18 cellular contexts compared by ENCODE assay signal in genomic region chr11:122093731-122094130, GRCh38. TPM values are rescaled to one million over a fixed set of nuclear protein-coding genes. Genes with fewer than 3 reads are reported as not detected.
A peak's percentile ranks its signal among the peaks of the same experiment; 100 is the strongest.
DNase-seq lines count a peak whose midpoint lies in the region; FAIRE-seq and TF ChIP-seq lines count a peak whose summit lies in the region.
"Had no signal": no experiment of that assay in that cellular context is flagged by ENCODE, and none has a peak within 500 bp of the region (broad histone marks: within the 10 kb centered on the region; RNA-seq: fewer than 3 reads in every experiment).

No MANE protein-coding gene starts in this region.

- H3K4me3 ChIP-seq in astrocyte (ENCODE audit: insufficient read depth, low read depth, low read length) (no peak overlapping the region), fibroblast of lung (replicated peaks in 1 of 4; ENCODE audit: control extremely low read depth in 1 of 4, insufficient read depth in 1 of 4, low read depth in 3 of 4, low read length in 4 of 4) (no peak overlapping the region), skeletal muscle cell (ENCODE audit: low read depth, low read length) (peak overlapping the region; percentile 57), left ventricle myocardium inferior (no peak overlapping the region)
- H3K4me3 ChIP-seq: HAP-1, K562, left lung had no signal

- H3K79me2 ChIP-seq in astrocyte (ENCODE audit: insufficient read depth, low read length) (peaks cover 97% of the 10 kb centered on the region), fibroblast of lung (ENCODE audit: control insufficient read depth, insufficient read depth, low read length) (peaks cover 91% of the 10 kb centered on the region)

- H3K4me3 Mint-ChIP-seq in astrocyte (ENCODE audit: unreplicated experiment), result peak overlapping the region; percentile 9
- H3K4me3 Mint-ChIP-seq: naive thymus-derived CD8-positive, alpha-beta T cell; stimulated activated naive B cell treated with anti-CD40 and anti-IgM and Interleukin-4, amounts not matched to agents 10 μg/mL and 1 μg/mL and 100 μg/mL, for 72 hours had no signal

- peak overlapping the region; percentile 3 for H3K9ac ChIP-seq in astrocyte (ENCODE audit: low read length)
- H3K9ac ChIP-seq in fibroblast of lung (ENCODE audit: insufficient read depth, low read length), result no peak overlapping the region

- H4K20me1 ChIP-seq in astrocyte (ENCODE audit: insufficient read depth, low read length) (peaks cover 72% of the 10 kb centered on the region), fibroblast of lung (ENCODE audit: control insufficient read depth, extremely low read depth, insufficient read depth, low read length) (peaks cover 6% of the 10 kb centered on the region)

- CTCF ChIA-PET in GM10248 (lab: Yijun Ruan, JAX), result no interaction called here

- H3K27me3 ChIP-seq in astrocyte (ENCODE audit: insufficient read depth, low read length) (no peaks in the 10 kb centered on the region), fibroblast of lung (ENCODE audit: control insufficient read depth, insufficient read depth, low read length) (no peaks in the 10 kb centered on the region), left ventricle myocardium inferior (ENCODE audit: low read depth) (peaks cover 18% of the 10 kb centered on the region)

- FAIRE-seq in astrocyte (lab: Jason Lieb, UNC), result peak; percentile 86
- FAIRE-seq: D721Med, K562 had no signal

- H3K27me3 Mint-ChIP-seq in astrocyte (ENCODE audit: low read depth, unreplicated experiment), result no peaks in the 10 kb centered on the region

- H3K27ac ChIP-seq in astrocyte (ENCODE audit: low read depth, low read length), result peak overlapping the region; percentile 95
- no peak overlapping the region for H3K27ac ChIP-seq in fibroblast of lung (ENCODE audit: insufficient read depth, low read length)
- H3K27ac ChIP-seq in left ventricle myocardium inferior (replicated peaks), result no peak overlapping the region
- H3K27ac ChIP-seq: left lung had no signal

- peaks cover 26% of the 10 kb centered on the region for H3K36me3 Mint-ChIP-seq in astrocyte (ENCODE audit: low read depth, unreplicated experiment)
- H3K36me3 Mint-ChIP-seq: naive thymus-derived CD8-positive, alpha-beta T cell; stimulated activated naive B cell treated with anti-CD40 and anti-IgM and Interleukin-4, amounts not matched to agents 10 μg/mL and 1 μg/mL and 100 μg/mL, for 72 hours had no signal

- H3K4me1 ChIP-seq in astrocyte (ENCODE audit: insufficient read depth, low read length), result peaks cover 55% of the 10 kb centered on the region
- peaks cover 2% of the 10 kb centered on the region for H3K4me1 ChIP-seq in fibroblast of lung (ENCODE audit: control insufficient read depth, extremely low read depth, insufficient read depth, low read length)
- H3K4me1 ChIP-seq in left ventricle myocardium inferior, result peaks cover 31% of the 10 kb centered on the region
- H3K4me1 ChIP-seq: HAP-1, left lung had no signal

- TF ChIP-seq CTCF in astrocyte (IDR thresholded peaks at IDR 0.05; ENCODE audit: insufficient read depth, low read depth, low read length) (no peak), fibroblast of lung (conservative IDR thresholded peaks at IDR 0.05 in 1 of 2, IDR thresholded peaks at IDR 0.05 in 1 of 2; ENCODE audit: low read depth in 1 of 2, low read length in 2 of 2) (no peak), GM10248 (IDR thresholded peaks at IDR 0.05; ENCODE audit: control extremely low read depth, extremely low read depth, low read depth, missing control alignments) (no peak), left ventricle myocardium inferior (IDR thresholded peaks at IDR 0.05; ENCODE audit: borderline replicate concordance) (no peak)

- H3K27ac Mint-ChIP-seq in astrocyte (ENCODE audit: unreplicated experiment), result no peak overlapping the region
- H3K27ac Mint-ChIP-seq: stimulated activated naive B cell treated with anti-CD40 and anti-IgM and Interleukin-4, amounts not matched to agents 10 μg/mL and 1 μg/mL and 100 μg/mL, for 72 hours had no signal

- H3K36me3 ChIP-seq in astrocyte (ENCODE audit: insufficient read depth, low read length), result peaks cover 59% of the 10 kb centered on the region
- H3K36me3 ChIP-seq in fibroblast of lung (ENCODE audit: control insufficient read depth, insufficient read depth, low read length), result peaks cover 6% of the 10 kb centered on the region
- peaks cover 14% of the 10 kb centered on the region for H3K36me3 ChIP-seq in left ventricle myocardium inferior
- H3K36me3 ChIP-seq: HAP-1, left lung had no signal

- POLR2A ChIA-PET in GM10248 (lab: Yijun Ruan, JAX), result no interaction called here

- intact Hi-C loops in left ventricle myocardium inferior (cut with micrococcal nuclease), result no loop called here

- DNase-seq in ELR (ENCODE audit: low read depth), result peak; percentile 86
- peak; percentile 82 for DNase-seq in astrocyte (ENCODE audit: low read depth)
- peak; percentile 67 to 86 for DNase-seq in fibroblast of lung (ENCODE audit: low read depth in 2 of 2)
- DNase-seq in skeletal muscle cell (ENCODE audit: low read depth), result peak; percentile 38
- no peak for DNase-seq in GM10248 (ENCODE audit: extremely low spot score)
- DNase-seq in left ventricle myocardium inferior, result no peak
- DNase-seq in DMS114 treated with DMSO at 0.1 percent for 48 hours (lab: John Stamatoyannopoulos, UW; ENCODE audit: unreplicated experiment), result no peak
- no peak for DNase-seq in glomerular visceral epithelial cell (ENCODE audit: extremely low spot score)
- DNase-seq: activated effector memory CD4-positive, alpha-beta T cell treated with anti-CD3 and anti-CD28 coated beads, Interleukin-2, amount 50 U/mL, for 16 hours; central memory CD4-positive, alpha-beta T cell; left lung; naive thymus-derived CD8-positive, alpha-beta T cell; stimulated activated naive B cell treated with anti-CD40 and anti-IgM and Interleukin-4, amounts not matched to agents 10 μg/mL and 1 μg/mL and 100 μg/mL, for 72 hours had no signal

- peaks cover 2% of the 10 kb centered on the region for H3K9me3 Mint-ChIP-seq in astrocyte (ENCODE audit: unreplicated experiment)
- H3K9me3 Mint-ChIP-seq: stimulated activated naive B cell treated with anti-CD40 and anti-IgM and Interleukin-4, amounts not matched to agents 10 μg/mL and 1 μg/mL and 100 μg/mL, for 72 hours had no signal

- peaks cover 32% of the 10 kb centered on the region for H3K4me1 Mint-ChIP-seq in astrocyte (ENCODE audit: low read depth, unreplicated experiment)
- H3K4me1 Mint-ChIP-seq: naive thymus-derived CD8-positive, alpha-beta T cell; stimulated activated naive B cell treated with anti-CD40 and anti-IgM and Interleukin-4, amounts not matched to agents 10 μg/mL and 1 μg/mL and 100 μg/mL, for 72 hours had no signal

- H3K4me2 ChIP-seq in astrocyte (ENCODE audit: low read length) (peak overlapping the region; percentile 87), fibroblast of lung (ENCODE audit: extremely low read depth, insufficient read depth, low read length) (peak overlapping the region; percentile 64)

- H3K9me3 ChIP-seq in astrocyte (ENCODE audit: insufficient read depth, low read depth, low read length) (no peaks in the 10 kb centered on the region), fibroblast of lung (ENCODE audit: control insufficient read depth, insufficient read depth, low read depth, low read length) (no peaks in the 10 kb centered on the region), left ventricle myocardium inferior (replicated peaks) (peaks cover 6% of the 10 kb centered on the region)
- H3K9me3 ChIP-seq: HAP-1, left lung had no signal

- no peak overlapping the region for H2AFZ ChIP-seq in astrocyte (ENCODE audit: low read depth, low read length)
- no peak overlapping the region for H2AFZ ChIP-seq in fibroblast of lung (ENCODE audit: low read length)

RNA-seq across cellular contexts. Expression of gene BLID, which starts 22.3 kb away (rescaled TPM):
- total RNA-seq in astrocyte (1.1 and 1.2 TPM in 2 replicates), fibroblast of lung (3.6 and 7.9 TPM in 2 replicates), left ventricle myocardium inferior (0.36 TPM)
- polyA plus RNA-seq in fibroblast of lung, result 0.09 and 0.32 TPM in 2 replicates
- polyA plus RNA-seq in fibroblast of lung (2012), result 0.16 TPM in 1 of 2 replicates, not detected in the other
- not detected in 2 replicates for polyA minus RNA-seq in fibroblast of lung (ENCODE audit: low replicate concordance)
- total RNA-seq: K562; naive thymus-derived CD8-positive, alpha-beta T cell; NCI-H460; renal cortical epithelial cell had no signal
- polyA plus RNA-seq: K562; naive thymus-derived CD8-positive, alpha-beta T cell had no signal

Comparison
In these comparisons a context has a peak if more than half of its experiments do, and no peak if none do; other contexts are left out.
1. DNase-seq: peak in ELR (single experiment), astrocyte (single experiment), fibroblast of lung (2 of 2) and skeletal muscle cell (single experiment); none in GM10248 (single experiment), left ventricle myocardium inferior (single experiment), DMS114 treated with DMSO at 0.1 percent for 48 hours (single experiment) and glomerular visceral epithelial cell (single experiment).